In the genomic region with DNA sequence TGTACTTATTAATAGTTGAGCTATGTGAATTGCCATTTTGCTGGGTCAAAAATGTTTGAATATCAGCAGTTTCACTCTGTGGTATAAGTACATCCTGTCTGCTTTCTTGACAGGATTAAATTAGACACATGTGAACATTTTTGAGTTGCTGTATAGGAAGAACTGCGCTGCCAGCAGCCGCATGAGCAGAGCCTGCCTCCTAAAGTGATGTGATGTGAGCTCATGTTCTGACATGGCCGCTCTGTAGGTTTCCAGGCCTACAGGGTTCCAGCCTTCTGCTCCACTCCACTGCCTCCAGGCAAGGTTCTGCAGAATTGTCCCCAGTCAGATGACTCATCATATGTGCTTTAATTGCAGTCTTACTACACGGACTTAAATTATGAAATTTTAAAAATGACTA, we compare ENCODE assay signal across 13 cellular contexts.
DNase-seq lines count a peak whose midpoint lies in the region; ATAC-seq and TF ChIP-seq lines count a peak whose summit lies in the region.
"Had no signal": no experiment of that assay in that cellular context is flagged by ENCODE, and none has a peak within 500 bp of the region (broad histone marks: within the 10 kb centered on the region; RNA-seq: fewer than 3 reads in every experiment).

No MANE protein-coding gene starts in this region.

- CTCF ChIA-PET in activated CD8-positive, alpha-beta T cell treated with anti-CD3 and anti-CD28 coated beads for 36 hours (lab: Charles Lee) = no interaction called here
- CTCF ChIA-PET in activated CD8-positive, alpha-beta T cell treated with anti-CD3 and anti-CD28 coated beads, Interleukin-2, amount 10 ng/mL, durations not matched to agents 7 days and 5 days (lab: Charles Lee) = no interaction called here
- CTCF ChIA-PET in SK-N-SH (lab: Yijun Ruan, JAX) = no interaction called here

- H3F3A ChIP-seq in GM23248 (ENCODE audit: insufficient read depth) (no peaks in the 10 kb centered on the region), SK-N-SH (replicated peaks; ENCODE audit: insufficient read depth) (no peaks in the 10 kb centered on the region)

- ATAC-seq in activated CD8-positive, alpha-beta T cell treated with anti-CD3 and anti-CD28 coated beads for 36 hours = peak; percentile 27
- no peak for ATAC-seq in activated CD8-positive, alpha-beta T cell treated with anti-CD3 and anti-CD28 coated beads, Interleukin-2, amount 10 ng/mL, durations not matched to agents 7 days and 5 days
- no peak for ATAC-seq in left lung
- ATAC-seq: WTC11 had no signal

- no peaks in the 10 kb centered on the region for H3K4me1 ChIP-seq in GM23248 (ENCODE audit: insufficient read depth)
- peaks cover 46% of the 10 kb centered on the region for H3K4me1 ChIP-seq in KMS-11 (ENCODE audit: low read depth, poor library complexity, severe bottlenecking)
- no peaks in the 10 kb centered on the region for H3K4me1 ChIP-seq in left lung
- peaks cover 0 to 8% of the 10 kb centered on the region in 2 experiments; a peak in 1 of 4 replicates for H3K4me1 ChIP-seq in SK-N-SH (ENCODE audit: control insufficient read depth in 1 of 2, insufficient read depth in 2 of 2, low read depth in 1 of 2, low read length in 1 of 2)
- H3K4me1 ChIP-seq: colonic mucosa had no signal

- peaks cover 10% of the 10 kb centered on the region for H3K4me1 Mint-ChIP-seq in activated CD8-positive, alpha-beta T cell treated with anti-CD3 and anti-CD28 coated beads for 36 hours (ENCODE audit: low read depth)
- H3K4me1 Mint-ChIP-seq in activated CD8-positive, alpha-beta T cell treated with anti-CD3 and anti-CD28 coated beads, Interleukin-2, amount 10 ng/mL, durations not matched to agents 7 days and 5 days (ENCODE audit: low read depth) = peaks cover 21% of the 10 kb centered on the region

- intact Hi-C loops in activated CD8-positive, alpha-beta T cell treated with anti-CD3 and anti-CD28 coated beads for 36 hours (cut with micrococcal nuclease) = no loop called here
- intact Hi-C loops in left lung (cut with DNase I) = no loop called here

- H3K9me3 ChIP-seq in GM23248 (ENCODE audit: low read depth) = no peaks in the 10 kb centered on the region
- no peaks in the 10 kb centered on the region for H3K9me3 ChIP-seq in left lung
- no peaks in the 10 kb centered on the region for H3K9me3 ChIP-seq in SK-N-SH
- H3K9me3 ChIP-seq: colonic mucosa had no signal

- no peak for TF ChIP-seq RAD21 in SK-N-SH (IDR thresholded peaks at IDR 0.05; ENCODE audit: low read length)

- no peak overlapping the region for H3K4me2 ChIP-seq in GM23248 (ENCODE audit: unreplicated experiment)
- peak overlapping the region; percentile 95 for H3K4me2 ChIP-seq in KMS-11
- H3K4me2 ChIP-seq in SK-N-SH = no peak overlapping the region

- H4K20me1 ChIP-seq in GM23248 (ENCODE audit: insufficient read depth) (no peaks in the 10 kb centered on the region), KMS-11 (ENCODE audit: insufficient read depth) (no peaks in the 10 kb centered on the region), SK-N-SH (ENCODE audit: insufficient read depth) (no peaks in the 10 kb centered on the region)

- peaks cover 32% of the 10 kb centered on the region for H3K36me3 Mint-ChIP-seq in activated CD8-positive, alpha-beta T cell treated with anti-CD3 and anti-CD28 coated beads for 36 hours (ENCODE audit: low read depth)
- H3K36me3 Mint-ChIP-seq in activated CD8-positive, alpha-beta T cell treated with anti-CD3 and anti-CD28 coated beads, Interleukin-2, amount 10 ng/mL, durations not matched to agents 7 days and 5 days (ENCODE audit: low read depth) = peaks cover 21% of the 10 kb centered on the region

- TF ChIP-seq EP300 in SK-N-SH (IDR thresholded peaks at IDR 0.05; ENCODE audit: borderline replicate concordance in 1 of 2, low read depth in 1 of 2, low read length in 1 of 2) = no peak

- no peaks in the 10 kb centered on the region for H3K9me2 ChIP-seq in GM23248 (ENCODE audit: insufficient read depth)
- no peaks in the 10 kb centered on the region for H3K9me2 ChIP-seq in SK-N-SH

- no peak for TF ChIP-seq CTCF in activated CD8-positive, alpha-beta T cell treated with anti-CD3 and anti-CD28 coated beads for 36 hours (IDR thresholded peaks at IDR 0.05)
- TF ChIP-seq CTCF in KMS-11 (conservative IDR thresholded peaks at IDR 0.05; ENCODE audit: low read depth, low read length) (no peak), left lung (IDR thresholded peaks at IDR 0.05) (no peak), SK-N-SH (IDR thresholded peaks at IDR 0.05) (no peak)

- in situ Hi-C loops in GM23248 (cut with MboI) = no loop called here

- H3K27me3 Mint-ChIP-seq in activated CD8-positive, alpha-beta T cell treated with anti-CD3 and anti-CD28 coated beads for 36 hours = no peaks in the 10 kb centered on the region
- no peaks in the 10 kb centered on the region for H3K27me3 Mint-ChIP-seq in activated CD8-positive, alpha-beta T cell treated with anti-CD3 and anti-CD28 coated beads, Interleukin-2, amount 10 ng/mL, durations not matched to agents 7 days and 5 days (ENCODE audit: low read depth)

- no peak overlapping the region for H3K27ac Mint-ChIP-seq in activated CD8-positive, alpha-beta T cell treated with anti-CD3 and anti-CD28 coated beads for 36 hours
- H3K27ac Mint-ChIP-seq in activated CD8-positive, alpha-beta T cell treated with anti-CD3 and anti-CD28 coated beads, Interleukin-2, amount 10 ng/mL, durations not matched to agents 7 days and 5 days = no peak overlapping the region

- POLR2A ChIA-PET in activated CD8-positive, alpha-beta T cell treated with anti-CD3 and anti-CD28 coated beads for 36 hours (lab: Charles Lee) = no interaction called here
- POLR2A ChIA-PET in activated CD8-positive, alpha-beta T cell treated with anti-CD3 and anti-CD28 coated beads, Interleukin-2, amount 10 ng/mL, durations not matched to agents 7 days and 5 days (lab: Charles Lee) = no interaction called here
- POLR2A ChIA-PET in SK-N-SH (lab: Yijun Ruan, JAX) = no interaction called here

- H3K9ac ChIP-seq in GM23248 = no peak overlapping the region
- H3K9ac ChIP-seq in KMS-11 = peak overlapping the region; percentile 42
- H3K9ac ChIP-seq in SK-N-SH = no peak overlapping the region

- no peak overlapping the region for H3K4me3 Mint-ChIP-seq in activated CD8-positive, alpha-beta T cell treated with anti-CD3 and anti-CD28 coated beads for 36 hours
- no peak overlapping the region for H3K4me3 Mint-ChIP-seq in activated CD8-positive, alpha-beta T cell treated with anti-CD3 and anti-CD28 coated beads, Interleukin-2, amount 10 ng/mL, durations not matched to agents 7 days and 5 days
- H3K4me3 Mint-ChIP-seq: WTC11 had no signal

- H3K9me3 Mint-ChIP-seq in activated CD8-positive, alpha-beta T cell treated with anti-CD3 and anti-CD28 coated beads for 36 hours = no peaks in the 10 kb centered on the region
- no peaks in the 10 kb centered on the region for H3K9me3 Mint-ChIP-seq in activated CD8-positive, alpha-beta T cell treated with anti-CD3 and anti-CD28 coated beads, Interleukin-2, amount 10 ng/mL, durations not matched to agents 7 days and 5 days (ENCODE audit: insufficient read depth)
- H3K9me3 Mint-ChIP-seq: WTC11 had no signal

- WGBS in GM23248 (ENCODE audit: low coverage in 1 of 2, low lambda C conversion rate in 2 of 2, missing lambda C conversion rate in 2 of 2), 2 experiments = 70 to 75% methylated on average over 4 of the region's 4 CpGs
- 69% methylated on average over 2 of the region's 4 CpGs for WGBS in SK-N-SH (ENCODE audit: low lambda C conversion rate)

- H3K27ac ChIP-seq in GM23248 = no peak overlapping the region
- H3K27ac ChIP-seq in KMS-11 = peak overlapping the region; percentile 83
- no peak overlapping the region for H3K27ac ChIP-seq in left lung
- no peak overlapping the region; a peak in 1 of 4 replicates for H3K27ac ChIP-seq in SK-N-SH (ENCODE audit: low read depth in 2 of 2, low read length in 1 of 2)
- H3K27ac ChIP-seq: colonic mucosa had no signal

- H3K36me3 ChIP-seq in GM23248 (ENCODE audit: low read depth) (no peaks in the 10 kb centered on the region), KMS-11 (ENCODE audit: insufficient read depth) (no peaks in the 10 kb centered on the region), left lung (peaks cover 0 to 30% of the 10 kb centered on the region in 2 donors), SK-N-SH (replicated peaks in 1 of 2; ENCODE audit: control insufficient read depth in 1 of 2, insufficient read depth in 2 of 2, low read length in 1 of 2) (peaks cover 5 to 6% of the 10 kb centered on the region in 2 experiments)
- H3K36me3 ChIP-seq: colonic mucosa had no signal

- H3K79me2 ChIP-seq in GM23248 (ENCODE audit: insufficient read depth) (no peaks in the 10 kb centered on the region), KMS-11 (ENCODE audit: insufficient read depth, low read depth) (no peaks in the 10 kb centered on the region), SK-N-SH (ENCODE audit: insufficient read depth) (no peaks in the 10 kb centered on the region)

- no peaks in the 10 kb centered on the region for H3K27me3 ChIP-seq in GM23248 (replicated peaks; ENCODE audit: insufficient read depth)
- no peaks in the 10 kb centered on the region for H3K27me3 ChIP-seq in KMS-11 (ENCODE audit: insufficient read depth, low read depth)
- no peaks in the 10 kb centered on the region for H3K27me3 ChIP-seq in left lung
- H3K27me3 ChIP-seq in SK-N-SH (ENCODE audit: insufficient read depth) = no peaks in the 10 kb centered on the region
- H3K27me3 ChIP-seq: colonic mucosa had no signal

- no peak overlapping the region for H2AFZ ChIP-seq in GM23248
- peak overlapping the region; percentile 19 for H2AFZ ChIP-seq in KMS-11 (ENCODE audit: low read depth)
- H2AFZ ChIP-seq in SK-N-SH (ENCODE audit: low read depth) = no peak overlapping the region

- H3K4me3 ChIP-seq in GM23248 (no peak overlapping the region), KMS-11 (IDR thresholded peaks at IDR 0.05; ENCODE audit: insufficient read depth, low read depth, low read length) (no peak overlapping the region), left lung (no peak overlapping the region), SK-N-SH (ENCODE audit: low read depth in 2 of 2, low read length in 1 of 2) (no peak overlapping the region)
- H3K4me3 ChIP-seq: colonic mucosa had no signal

- no peak for DNase-seq in activated CD8-positive, alpha-beta T cell treated with anti-CD3 and anti-CD28 coated beads for 36 hours
- no peak for DNase-seq in activated CD8-positive, alpha-beta T cell treated with anti-CD3 and anti-CD28 coated beads, Interleukin-2, amount 10 ng/mL, durations not matched to agents 7 days and 5 days
- DNase-seq in GM23248 (peak; percentile 23), non-pigmented ciliary epithelial cell (ENCODE audit: low read depth) (peak; percentile 3), left lung (no peak), DMS114 treated with DMSO at 0.1 percent for 48 hours (lab: John Stamatoyannopoulos, UW; ENCODE audit: unreplicated experiment) (no peak), SK-N-SH (no peak)
- DNase-seq: colonic mucosa, H7, islet precursor cell, NCI-H526 had no signal

TF ChIP-seq in SK-N-SH, 30 proteins besides CTCF, POLR2A, EP300 and RAD21:
- TF ChIP-seq RFX5 (IDR thresholded peaks at IDR 0.05; ENCODE audit: low read length) = no peak
- no peak for TF ChIP-seq YY1 (IDR thresholded peaks at IDR 0.05; ENCODE audit: low read depth)
- TF ChIP-seq RXRA (IDR thresholded peaks at IDR 0.05; ENCODE audit: borderline replicate concordance, low read depth) = no peak
- TF ChIP-seq RCOR1 (IDR thresholded peaks at IDR 0.05; ENCODE audit: low read length) = no peak

Comparison
In these comparisons a context has a peak if more than half of its experiments do, and no peak if none do; other contexts are left out.
1. DNase-seq: peak in GM23248 (single experiment) and non-pigmented ciliary epithelial cell (single experiment); none in activated CD8-positive, alpha-beta T cell treated with anti-CD3 and anti-CD28 coated beads for 36 hours (single experiment), activated CD8-positive, alpha-beta T cell treated with anti-CD3 and anti-CD28 coated beads, Interleukin-2, amount 10 ng/mL, durations not matched to agents 7 days and 5 days (single experiment), left lung (0 of 2), DMS114 treated with DMSO at 0.1 percent for 48 hours (single experiment) and SK-N-SH (single experiment).